Comparison of ENCODE assay signal across 13 cellular contexts in genomic region chr1:56377407-56377806, GRCh38.
DNase-seq lines count a peak whose midpoint lies in the region; TF ChIP-seq lines count a peak whose summit lies in the region.
"Had no signal": no experiment of that assay in that cellular context is flagged by ENCODE, and none has a peak within 500 bp of the region (broad histone marks: within the 10 kb centered on the region; RNA-seq: fewer than 3 reads in every experiment).

No MANE protein-coding gene starts in this region.

- H3K14ac ChIP-seq in trophoblast cell (ENCODE audit: low read length), result peak overlapping the region; percentile 78

- peak overlapping the region; percentile 83 for H2BK5ac ChIP-seq in trophoblast cell (ENCODE audit: low read depth, low read length, poor library complexity)

- H2AFZ ChIP-seq in trophoblast cell (ENCODE audit: insufficient read depth, low read length, poor library complexity), result no peak overlapping the region

- H4K8ac ChIP-seq in trophoblast cell (ENCODE audit: low read depth, low read length), result peak overlapping the region; percentile 66

- H3K79me1 ChIP-seq in trophoblast cell (ENCODE audit: low read length), result peaks cover 13% of the 10 kb centered on the region

- H3K36me3 ChIP-seq in breast epithelium (no peaks in the 10 kb centered on the region), esophagus muscularis mucosa (no peaks in the 10 kb centered on the region), trophoblast cell (ENCODE audit: control insufficient read depth in 1 of 2, insufficient read depth in 2 of 2, low read length in 2 of 2) (peaks cover 0 to 2% of the 10 kb centered on the region in 2 experiments), suprapubic skin (no peaks in the 10 kb centered on the region)
- H3K36me3 ChIP-seq: BLaER1 treated with 17β-estradiol and CSF1 and Interleukin-3, amounts not matched to agents 10 nM and 100 nM had no signal

- H4K12ac ChIP-seq in trophoblast cell (ENCODE audit: low read depth, low read length), result no peak overlapping the region

- peak overlapping the region; percentile 84 for H3K18ac ChIP-seq in trophoblast cell (ENCODE audit: low read length)

- CTCF ChIA-PET in MCF 10A (lab: Yijun Ruan, JAX), result interaction anchor here (0.6 to 0.7 kb wide), 2 partner anchors 40 to 1382 kb away, joined by 3 read pairs; no protein-coding TSS in a partner anchor

- no peaks in the 10 kb centered on the region for H3K9me3 Mint-ChIP-seq in MCF 10A (ENCODE audit: unreplicated experiment)

- POLR2A ChIA-PET in MCF 10A (lab: Yijun Ruan, JAX), result no interaction called here

- H3K4me3 ChIP-seq in breast epithelium (no peak overlapping the region), esophagus muscularis mucosa (no peak overlapping the region), trophoblast cell (ENCODE audit: low read depth, low read length) (no peak overlapping the region), suprapubic skin (no peak overlapping the region)
- H3K4me3 ChIP-seq: BLaER1 treated with 17β-estradiol and CSF1 and Interleukin-3, amounts not matched to agents 10 nM and 100 nM had no signal

- H3K4me2 ChIP-seq in trophoblast cell (ENCODE audit: low read length), result no peak overlapping the region

- DNase-seq in breast epithelium (ENCODE audit: low spot score in 2 of 2) (no peak), MCF 10A (ENCODE audit: unreplicated experiment) (no peak), esophagus muscularis mucosa (ENCODE audit: extremely low spot score) (no peak), trophoblast cell (no peak), suprapubic skin (ENCODE audit: low spot score in 2 of 2) (no peak), SKM-1 (lab: John Stamatoyannopoulos, UW; ENCODE audit: unreplicated experiment) (no peak), H4 (ENCODE audit: low spot score) (no peak)
- DNase-seq in stimulated activated CD4-positive, alpha-beta T cell treated with anti-CD3 and anti-CD28 coated beads, Interleukin-2, amount 100 ng/mL, for 48 hours, result no peak
- DNase-seq: MM.1S, NCI-H1930, NCI-H2171 treated with DMSO at 0.1 percent for 48 hours, NCI-H774 had no signal

- H3K27ac ChIP-seq in breast epithelium (peak overlapping the region; percentile 43 to 71), esophagus muscularis mucosa (replicated peaks in 1 of 4) (peak overlapping the region; percentile 58 to 71 (median 70)), trophoblast cell (ENCODE audit: low read depth, low read length) (peak overlapping the region; percentile 76), suprapubic skin (peak overlapping the region; percentile 25)
- H3K27ac ChIP-seq: BLaER1 treated with 17β-estradiol and CSF1 and Interleukin-3, amounts not matched to agents 10 nM and 100 nM had no signal

- H3K27me3 ChIP-seq in breast epithelium (no peaks in the 10 kb centered on the region), esophagus muscularis mucosa (no peaks in the 10 kb centered on the region), trophoblast cell (ENCODE audit: insufficient read depth, low read length) (no peaks in the 10 kb centered on the region), suprapubic skin (peaks cover 5% of the 10 kb centered on the region)

- peaks cover 14% of the 10 kb centered on the region for H3K4me1 Mint-ChIP-seq in MCF 10A (ENCODE audit: insufficient read depth, unreplicated experiment)

- peak overlapping the region; percentile 91 for H4K91ac ChIP-seq in trophoblast cell (ENCODE audit: low read depth, low read length)

- TF ChIP-seq EP300 in esophagus muscularis mucosa (IDR thresholded peaks at IDR 0.05) (no peak), suprapubic skin (IDR thresholded peaks at IDR 0.05) (no peak)

- H3K9me3 ChIP-seq in breast epithelium, result no peaks in the 10 kb centered on the region
- H3K9me3 ChIP-seq in esophagus muscularis mucosa, result no peaks in the 10 kb centered on the region
- H3K9me3 ChIP-seq in trophoblast cell (ENCODE audit: insufficient read depth, low read depth, low read length), result no peaks in the 10 kb centered on the region
- H3K9me3 ChIP-seq in suprapubic skin, result no peaks in the 10 kb centered on the region
- H3K9me3 ChIP-seq: BLaER1 treated with 17β-estradiol and CSF1 and Interleukin-3, amounts not matched to agents 10 nM and 100 nM had no signal

- TF ChIP-seq POLR2A in breast epithelium (IDR thresholded peaks at IDR 0.05) (no peak), esophagus muscularis mucosa (IDR thresholded peaks at IDR 0.05; ENCODE audit: low read depth) (no peak), suprapubic skin (IDR thresholded peaks at IDR 0.05) (no peak)

- no peak overlapping the region for H3K4ac ChIP-seq in trophoblast cell (ENCODE audit: low read depth, low read length)

- H3K23ac ChIP-seq in trophoblast cell (ENCODE audit: low read length), result no peak overlapping the region

- H2BK12ac ChIP-seq in trophoblast cell (ENCODE audit: low read length), result peak overlapping the region; percentile 98

- no peak overlapping the region for H3K9ac ChIP-seq in trophoblast cell (ENCODE audit: low read length)
- H3K9ac ChIP-seq: BLaER1 treated with 17β-estradiol and CSF1 and Interleukin-3, amounts not matched to agents 10 nM and 100 nM had no signal

- intact Hi-C loops in breast epithelium (cut with DNase I; ENCODE audit: low total_unique reads), result no loop called here
- intact Hi-C loops in MCF 10A (cut with micrococcal nuclease), result no loop called here
- intact Hi-C loops in esophagus muscularis mucosa (cut with DNase I), result no loop called here

- H3K4me1 ChIP-seq in breast epithelium, result peaks cover 0 to 15% of the 10 kb centered on the region in 2 donors
- H3K4me1 ChIP-seq in esophagus muscularis mucosa, result peaks cover 50 to 66% (median 55%) of the 10 kb centered on the region in 4 donors
- peaks cover 10 to 22% of the 10 kb centered on the region in 2 experiments for H3K4me1 ChIP-seq in trophoblast cell (ENCODE audit: control insufficient read depth in 1 of 2, insufficient read depth in 2 of 2, low read length in 2 of 2)
- peaks cover 21% of the 10 kb centered on the region for H3K4me1 ChIP-seq in suprapubic skin
- H3K4me1 ChIP-seq: BLaER1 treated with 17β-estradiol and CSF1 and Interleukin-3, amounts not matched to agents 10 nM and 100 nM had no signal

- H2AK5ac ChIP-seq in trophoblast cell (ENCODE audit: low read length), result peak overlapping the region; percentile 86

- TF ChIP-seq CTCF in breast epithelium (IDR thresholded peaks at IDR 0.05) (no peak), MCF 10A (IDR thresholded peaks at IDR 0.05; ENCODE audit: unreplicated experiment) (no peak), esophagus muscularis mucosa (IDR thresholded peaks at IDR 0.05) (no peak), suprapubic skin (IDR thresholded peaks at IDR 0.05) (no peak)

- no peaks in the 10 kb centered on the region for H3K27me3 Mint-ChIP-seq in MCF 10A (ENCODE audit: insufficient read depth, unreplicated experiment)

- peak overlapping the region; percentile 81 for H2BK120ac ChIP-seq in trophoblast cell (ENCODE audit: insufficient read depth, low read length, poor library complexity)

- H3K4me3 Mint-ChIP-seq in MCF 10A (ENCODE audit: unreplicated experiment), result no peak overlapping the region

- H3K36me3 Mint-ChIP-seq in MCF 10A (ENCODE audit: insufficient read depth, unreplicated experiment), result no peaks in the 10 kb centered on the region

- 46% methylated on average over 2 of the region's 2 CpGs for WGBS in esophagus muscularis mucosa
- WGBS in trophoblast cell (ENCODE audit: extremely low coverage, insufficient coverage, insufficient read length), result no CpG with 5 or more reads among the region's 2 CpGs
- WGBS in suprapubic skin, result 67% methylated on average over 2 of the region's 2 CpGs

- H3K79me2 ChIP-seq in trophoblast cell (ENCODE audit: control insufficient read depth, insufficient read depth, low read length, poor library complexity), result no peaks in the 10 kb centered on the region

- no TSS peak for BruUV-seq in MCF 10A (replicated peaks; lab: Mats Ljungman, UMichigan)

- no peak overlapping the region for H3K27ac Mint-ChIP-seq in MCF 10A (ENCODE audit: low read depth, unreplicated experiment)

Comparison
In these comparisons a context has a peak if more than half of its experiments do, and no peak if none do; other contexts are left out.
1. H3K27ac ChIP-seq: peak in every context shown above with its lines; median percentile 76 in trophoblast cell; 70 in esophagus muscularis mucosa; 57 in breast epithelium; 25 in suprapubic skin.